22 cellular contexts compared by ENCODE assay signal in the genomic region with DNA sequence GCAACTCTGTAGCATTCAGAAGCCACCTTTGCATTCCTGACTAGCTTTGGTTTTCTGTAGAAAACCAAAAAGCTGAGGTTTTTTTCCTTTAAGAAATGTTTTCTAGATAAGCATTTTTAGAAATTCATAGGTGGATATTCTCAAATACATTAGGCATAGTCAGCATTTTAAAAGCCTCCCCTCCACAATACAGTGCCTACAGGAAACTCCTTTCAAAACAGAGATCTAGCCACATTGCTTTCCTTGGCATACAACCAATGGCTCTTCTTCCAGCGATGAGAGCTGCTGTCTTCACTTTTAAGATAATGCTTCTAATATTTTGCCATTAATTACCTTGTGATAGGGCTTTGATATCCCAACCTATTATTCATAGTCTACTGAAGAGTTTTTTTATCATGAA. TPM values are rescaled to one million over a fixed set of nuclear protein-coding genes. Genes with fewer than 3 reads are reported as not detected.
DNase-seq lines count a peak whose midpoint lies in the region; ATAC-seq and TF ChIP-seq lines count a peak whose summit lies in the region.
"Had no signal": no experiment of that assay in that cellular context is flagged by ENCODE, and none has a peak within 500 bp of the region (broad histone marks: within the 10 kb centered on the region; RNA-seq: fewer than 3 reads in every experiment).

No MANE protein-coding gene starts in this region.

- no peak for TF ChIP-seq POLR2A in esophagus squamous epithelium (IDR thresholded peaks at IDR 0.05)

- 46 to 55% methylated on average over 1 of the region's 1 CpG for WGBS in esophagus squamous epithelium, 2 donors

- peaks cover 41% of the 10 kb centered on the region for H3K36me3 Mint-ChIP-seq in activated CD4-positive, alpha-beta memory T cell treated with anti-CD3 and anti-CD28 coated beads for 36 hours
- H3K36me3 Mint-ChIP-seq in mesothelial cell of epicardium, result peaks cover 26% of the 10 kb centered on the region
- peaks cover 44% of the 10 kb centered on the region for H3K36me3 Mint-ChIP-seq in T-cell

- peak overlapping the region; percentile 55 to 83 (median 69) for H3K4me2 ChIP-seq in BLaER1 treated with 17β-estradiol and CSF1 and Interleukin-3, amounts not matched to agents 10 nM and 100 nM

- H3K27ac ChIP-seq in BLaER1 treated with 17β-estradiol and CSF1 and Interleukin-3, amounts not matched to agents 10 nM and 100 nM, result peak overlapping the region; percentile 2 to 80 (median 67); a peak in 20 of 22 replicates
- peak overlapping the region; percentile 5 for H3K27ac ChIP-seq in effector memory CD4-positive, alpha-beta T cell (ENCODE audit: insufficient read depth, low read length, poor library complexity, severe bottlenecking)
- peak overlapping the region in 1 of 4 donors; percentile 21 for H3K27ac ChIP-seq in esophagus squamous epithelium
- H3K27ac ChIP-seq in caudate nucleus (ENCODE audit: low read depth, low read length), result no peak overlapping the region
- H3K27ac ChIP-seq: HL-60, vagina, WERI-Rb-1 had no signal

- H3K27me3 ChIP-seq in BLaER1 treated with 17β-estradiol and CSF1 and Interleukin-3, amounts not matched to agents 10 nM and 100 nM, result no peaks in the 10 kb centered on the region
- no peaks in the 10 kb centered on the region for H3K27me3 ChIP-seq in effector memory CD4-positive, alpha-beta T cell (replicated peaks; ENCODE audit: control insufficient read depth, insufficient read depth, low read length, poor library complexity, severe bottlenecking)
- no peaks in the 10 kb centered on the region for H3K27me3 ChIP-seq in esophagus squamous epithelium
- H3K27me3 ChIP-seq: adrenal gland, vagina had no signal

- peaks cover 26% of the 10 kb centered on the region for H3K4me1 Mint-ChIP-seq in activated CD4-positive, alpha-beta memory T cell treated with anti-CD3 and anti-CD28 coated beads for 36 hours (ENCODE audit: low read depth)
- H3K4me1 Mint-ChIP-seq in mesothelial cell of epicardium, result peaks cover 13% of the 10 kb centered on the region
- H3K4me1 Mint-ChIP-seq in T-cell, result peaks cover 23 to 28% (median 24%) of the 10 kb centered on the region in 3 donors

- POLR2A ChIA-PET in activated CD4-positive, alpha-beta memory T cell treated with anti-CD3 and anti-CD28 coated beads for 36 hours (lab: Charles Lee), result interaction anchor here (0.8 to 2.1 kb wide), 4 partner anchors 9 to 24 kb away, joined by 3 to 10 read pairs (median 6); a partner anchor contains a TSS
- POLR2A ChIA-PET in T-cell (lab: Charles Lee), result interaction anchor here (0.6 to 1.5 kb wide), 7 partner anchors 12 to 67 kb away, joined by 3 to 7 read pairs (median 4); no protein-coding TSS in a partner anchor

- H3K36me3 ChIP-seq in BLaER1 treated with 17β-estradiol and CSF1 and Interleukin-3, amounts not matched to agents 10 nM and 100 nM, result peaks cover 95 to 100% (median 99%) of the 10 kb centered on the region in 11 experiments
- peaks cover 85% of the 10 kb centered on the region for H3K36me3 ChIP-seq in effector memory CD4-positive, alpha-beta T cell (ENCODE audit: control insufficient read depth, insufficient read depth, low read length)
- H3K36me3 ChIP-seq in esophagus squamous epithelium, result peaks cover 5 to 100% (median 36%) of the 10 kb centered on the region in 3 donors

- H3K9ac ChIP-seq in BLaER1 treated with 17β-estradiol and CSF1 and Interleukin-3, amounts not matched to agents 10 nM and 100 nM, result peak overlapping the region in 4 of 11 experiments; percentile 28 to 57 (median 45); a peak in 6 of 22 replicates

- no peaks in the 10 kb centered on the region for H3K27me3 Mint-ChIP-seq in activated CD4-positive, alpha-beta memory T cell treated with anti-CD3 and anti-CD28 coated beads for 36 hours
- H3K27me3 Mint-ChIP-seq in mesothelial cell of epicardium (ENCODE audit: low read depth) (no peaks in the 10 kb centered on the region), T-cell (no peaks in the 10 kb centered on the region)
- H3K27me3 Mint-ChIP-seq: naive B cell had no signal

- no peak for ATAC-seq in T-cell (replicated peaks in 1 of 4)
- ATAC-seq: activated CD8-positive, alpha-beta T cell treated with anti-CD3 and anti-CD28 coated beads, Interleukin-2, amount 10 ng/mL, durations not matched to agents 7 days and 5 days; left lobe of liver had no signal

- no peak for DNase-seq in activated CD4-positive, alpha-beta memory T cell treated with anti-CD3 and anti-CD28 coated beads for 36 hours
- no peak for DNase-seq in effector memory CD4-positive, alpha-beta T cell
- DNase-seq in mesothelial cell of epicardium (ENCODE audit: low spot score in 2 of 2, unreplicated experiment in 2 of 2) (no peak), esophagus squamous epithelium (lab: John Stamatoyannopoulos, UW) (no peak), DMS79 (lab: John Stamatoyannopoulos, UW) (no peak), caudate nucleus (lab: John Stamatoyannopoulos, UW) (no peak), T-cell (no peak)
- DNase-seq: activated CD8-positive, alpha-beta T cell treated with anti-CD3 and anti-CD28 coated beads, Interleukin-2, amount 10 ng/mL, durations not matched to agents 7 days and 5 days; adrenal gland; cerebellar nuclear complex; MV-4-11; naive B cell; NCI-H524; small intestine; stimulated activated CD4-positive, alpha-beta T cell treated with anti-CD3 and anti-CD28 coated beads, Interleukin-4, amount 100 ng/mL, for 1 hour; T-helper 1 cell; WERI-Rb-1 had no signal

- intact Hi-C loops in activated CD4-positive, alpha-beta memory T cell treated with anti-CD3 and anti-CD28 coated beads for 36 hours (cut with micrococcal nuclease), result no loop called here
- intact Hi-C loops in esophagus squamous epithelium (cut with DNase I), result no loop called here

- H3K27ac Mint-ChIP-seq in activated CD4-positive, alpha-beta memory T cell treated with anti-CD3 and anti-CD28 coated beads for 36 hours, result peak overlapping the region; percentile 21
- H3K27ac Mint-ChIP-seq in mesothelial cell of epicardium (peak overlapping the region; percentile 74), T-cell (no peak overlapping the region)
- H3K27ac Mint-ChIP-seq: activated CD8-positive, alpha-beta T cell treated with anti-CD3 and anti-CD28 coated beads, Interleukin-2, amount 10 ng/mL, durations not matched to agents 7 days and 5 days had no signal

- H3K4me3 ChIP-seq in BLaER1 treated with 17β-estradiol and CSF1 and Interleukin-3, amounts not matched to agents 10 nM and 100 nM, result no peak overlapping the region
- no peak overlapping the region for H3K4me3 ChIP-seq in effector memory CD4-positive, alpha-beta T cell (ENCODE audit: insufficient read depth, low read depth, low read length, poor library complexity, severe bottlenecking)
- no peak overlapping the region for H3K4me3 ChIP-seq in esophagus squamous epithelium
- H3K4me3 ChIP-seq: adrenal gland, vagina had no signal

- no peaks in the 10 kb centered on the region for H3K9me3 Mint-ChIP-seq in activated CD4-positive, alpha-beta memory T cell treated with anti-CD3 and anti-CD28 coated beads for 36 hours
- H3K9me3 Mint-ChIP-seq in mesothelial cell of epicardium, result no peaks in the 10 kb centered on the region
- H3K9me3 Mint-ChIP-seq in T-cell, result no peaks in the 10 kb centered on the region
- H3K9me3 Mint-ChIP-seq: activated T-helper 1 cell treated with anti-CD3 and anti-CD28 coated beads, Interleukin-12 subunit alpha, Interleukin-12 subunit beta, Interleukin-2, Interleukin-4 antibody, amounts not matched to agents 30 ng/mL and 10 ng/mL and 1 ng/mL, durations not matched to agents 14 hours and 24 hours and 36 hours; naive B cell had no signal

- CTCF ChIA-PET in activated CD4-positive, alpha-beta memory T cell treated with anti-CD3 and anti-CD28 coated beads for 36 hours (lab: Charles Lee), result interaction anchor here (0.8 to 3.3 kb wide), 5 partner anchors 14 to 659 kb away, joined by 3 to 21 read pairs (median 4); a partner anchor contains a TSS
- CTCF ChIA-PET in T-cell (lab: Charles Lee), result interaction anchor here (0.6 to 1.5 kb wide), 7 partner anchors 10 to 53 kb away, joined by 3 to 9 read pairs (median 4); a partner anchor contains a TSS

- no peaks in the 10 kb centered on the region for H3K9me3 ChIP-seq in BLaER1 treated with 17β-estradiol and CSF1 and Interleukin-3, amounts not matched to agents 10 nM and 100 nM (replicated peaks in 1 of 11)
- H3K9me3 ChIP-seq in effector memory CD4-positive, alpha-beta T cell (ENCODE audit: control insufficient read depth, low read length), result no peaks in the 10 kb centered on the region
- no peaks in the 10 kb centered on the region for H3K9me3 ChIP-seq in esophagus squamous epithelium
- H3K9me3 ChIP-seq: adrenal gland, vagina had no signal

- H3K4me1 ChIP-seq in BLaER1 treated with 17β-estradiol and CSF1 and Interleukin-3, amounts not matched to agents 10 nM and 100 nM, result peaks cover 18 to 30% (median 25%) of the 10 kb centered on the region in 10 experiments
- H3K4me1 ChIP-seq in effector memory CD4-positive, alpha-beta T cell (ENCODE audit: control insufficient read depth, insufficient read depth, low read length, poor library complexity, severe bottlenecking), result no peaks in the 10 kb centered on the region
- peaks cover 0 to 14% (median 5%) of the 10 kb centered on the region in 3 donors for H3K4me1 ChIP-seq in esophagus squamous epithelium
- H3K4me1 ChIP-seq: vagina had no signal

- TF ChIP-seq CTCF in mesothelial cell of epicardium (IDR thresholded peaks at IDR 0.05; ENCODE audit: unreplicated experiment) (no peak), esophagus squamous epithelium (IDR thresholded peaks at IDR 0.05) (no peak)

- no peak overlapping the region for H3K4me3 Mint-ChIP-seq in activated CD4-positive, alpha-beta memory T cell treated with anti-CD3 and anti-CD28 coated beads for 36 hours
- H3K4me3 Mint-ChIP-seq in mesothelial cell of epicardium, result no peak overlapping the region
- no peak overlapping the region for H3K4me3 Mint-ChIP-seq in T-cell
- H3K4me3 Mint-ChIP-seq: activated CD8-positive, alpha-beta T cell treated with anti-CD3 and anti-CD28 coated beads, Interleukin-2, amount 10 ng/mL, durations not matched to agents 7 days and 5 days; activated T-helper 1 cell treated with anti-CD3 and anti-CD28 coated beads, Interleukin-12 subunit alpha, Interleukin-12 subunit beta, Interleukin-2, Interleukin-4 antibody, amounts not matched to agents 30 ng/mL and 10 ng/mL and 1 ng/mL, durations not matched to agents 14 hours and 24 hours and 36 hours had no signal

- H4K20me1 ChIP-seq in BLaER1 treated with 17β-estradiol and CSF1 and Interleukin-3, amounts not matched to agents 10 nM and 100 nM, result peaks cover 7 to 64% (median 33%) of the 10 kb centered on the region in 11 experiments; a peak in 16 of 22 replicates

RNA-seq across cellular contexts. Expression of a gene that starts 14.3 kb away (rescaled TPM):
- total RNA-seq in activated CD4-positive, alpha-beta memory T cell treated with anti-CD3 and anti-CD28 coated beads for 36 hours, result 100 to 1,000 TPM; 104 to 109 TPM
- 70.1 to 74.9 TPM (median 73.4 TPM) in 3 replicates for total RNA-seq in mesothelial cell of epicardium
- 100 to 1,000 TPM in 1 of 4 donors, 10 to 100 TPM in 3; 53.1 to 102 (median 81.6) TPM for total RNA-seq in esophagus squamous epithelium
- total RNA-seq in T-cell, result 10 to 100 TPM; 60.2 to 95.4 (median 73.2) TPM

Comparison
In these comparisons a context has a peak if more than half of its experiments do, and no peak if none do; other contexts are left out.
1. H3K27ac Mint-ChIP-seq: peak in activated CD4-positive, alpha-beta memory T cell treated with anti-CD3 and anti-CD28 coated beads for 36 hours (single experiment) and mesothelial cell of epicardium (single experiment); none in T-cell (0 of 2).